In genomic region chr15:64926661-64927060, GRCh38 we compare ENCODE assay signal across 37 cellular contexts.
"Had no signal": no experiment of that assay in that cellular context is flagged by ENCODE, and none has a peak within 500 bp of the region (broad histone marks: within the 10 kb centered on the region; RNA-seq: fewer than 3 reads in every experiment).

No MANE protein-coding gene starts in this region.

- H3K36me3 ChIP-seq: cardiac muscle cell, WERI-Rb-1 had no signal

- H3K27me3 Mint-ChIP-seq: activated CD4-positive, alpha-beta memory T cell treated with anti-CD3 and anti-CD28 coated beads, Interleukin-2, amount 10 ng/mL, durations not matched to agents 7 days and 5 days; activated CD4-positive, alpha-beta T cell treated with anti-CD3 and anti-CD28 coated beads for 36 hours; activated CD4-positive, alpha-beta T cell treated with anti-CD3 and anti-CD28 coated beads, Interleukin-2, amount 10 ng/mL, durations not matched to agents 7 days and 5 days; activated CD8-positive, alpha-beta memory T cell treated with anti-CD3 and anti-CD28 coated beads, Interleukin-2, amount 10 ng/mL, durations not matched to agents 7 days and 5 days; activated naive CD4-positive, alpha-beta T cell treated with anti-CD3 and anti-CD28 coated beads, Interleukin-2, amount 10 ng/mL, durations not matched to agents 7 days and 5 days; activated naive CD4-positive, alpha-beta T cell treated with anti-CD3 and anti-CD28 coated beads, Interleukin-2, amount 50 U/mL, for 24 hours; activated naive CD8-positive, alpha-beta T cell; activated naive CD8-positive, alpha-beta T cell treated with anti-CD3 and anti-CD28 coated beads, Interleukin-2, amount 50 U/mL, for 24 hours; activated T-cell treated with anti-CD3 and anti-CD28 coated beads, Interleukin-2, amount 50 U/mL, for 24 hours; brain; central memory CD8-positive, alpha-beta T cell; T-cell had no signal

- H3K27me3 ChIP-seq: ascending aorta, cardiac muscle cell had no signal

- H3K4me1 Mint-ChIP-seq: activated CD4-positive, alpha-beta memory T cell treated with anti-CD3 and anti-CD28 coated beads, Interleukin-2, amount 10 ng/mL, durations not matched to agents 7 days and 5 days; activated naive CD4-positive, alpha-beta T cell treated with anti-CD3 and anti-CD28 coated beads, Interleukin-2, amount 50 U/mL, for 24 hours; central memory CD8-positive, alpha-beta T cell had no signal

- H3K9me3 Mint-ChIP-seq: activated CD4-positive, alpha-beta memory T cell treated with anti-CD3 and anti-CD28 coated beads, Interleukin-2, amount 10 ng/mL, durations not matched to agents 7 days and 5 days; activated CD4-positive, alpha-beta T cell treated with anti-CD3 and anti-CD28 coated beads, Interleukin-2, amount 10 ng/mL, durations not matched to agents 7 days and 5 days; activated naive CD4-positive, alpha-beta T cell treated with anti-CD3 and anti-CD28 coated beads, Interleukin-2, amount 10 ng/mL, durations not matched to agents 7 days and 5 days; activated naive CD4-positive, alpha-beta T cell treated with anti-CD3 and anti-CD28 coated beads, Interleukin-2, amount 50 U/mL, for 24 hours; activated naive CD8-positive, alpha-beta T cell treated with anti-CD3 and anti-CD28 coated beads, Interleukin-2, amount 10 ng/mL, durations not matched to agents 7 days and 5 days; activated naive CD8-positive, alpha-beta T cell treated with anti-CD3 and anti-CD28 coated beads, Interleukin-2, amount 50 U/mL, for 24 hours; activated T-cell treated with anti-CD3 and anti-CD28 coated beads, Interleukin-2, amount 50 U/mL, for 24 hours; activated T-helper 2 cell treated with anti-CD3 and anti-CD28 coated beads, Interferon-gamma antibody, Interleukin-2, Interleukin-4, amounts not matched to agents 10 μg/mL and 5 μg/mL and 100 μg/mL, durations not matched to agents 14 hours and 24 hours and 36 hours; central memory CD8-positive, alpha-beta T cell; T-cell; T-helper 2 cell treated with Interferon-gamma antibody and Interleukin-4, amounts not matched to agents 5 μg/mL and 100 μg/mL, for 36 hours had no signal

- H3K27ac ChIP-seq: ascending aorta, cardiac muscle cell, WERI-Rb-1 had no signal

- H3K4me3 ChIP-seq: ascending aorta, cardiac muscle cell had no signal

- DNase-seq: activated CD4-positive, alpha-beta memory T cell treated with anti-CD3 and anti-CD28 coated beads, Interleukin-2, amount 10 ng/mL, durations not matched to agents 7 days and 5 days; activated CD4-positive, alpha-beta T cell treated with anti-CD3 and anti-CD28 coated beads for 1 hour; activated CD4-positive, alpha-beta T cell treated with anti-CD3 and anti-CD28 coated beads for 36 hours; activated CD4-positive, alpha-beta T cell treated with anti-CD3 and anti-CD28 coated beads for 48 hours; activated CD4-positive, alpha-beta T cell treated with anti-CD3 and anti-CD28 coated beads, Interleukin-2, amount 10 ng/mL, durations not matched to agents 7 days and 5 days; activated CD4-positive, alpha-beta T cell treated with anti-CD3 and anti-CD28 coated beads, Interleukin-2, amount 50 U/mL, for 48 hours; activated CD4-positive, CD25-positive, alpha-beta regulatory T cell; activated CD8-positive, alpha-beta memory T cell treated with anti-CD3 and anti-CD28 coated beads for 24 hours; activated CD8-positive, alpha-beta memory T cell treated with anti-CD3 and anti-CD28 coated beads, Interleukin-2, amount 10 ng/mL, durations not matched to agents 7 days and 5 days; activated CD8-positive, alpha-beta memory T cell treated with anti-CD3 and anti-CD28 coated beads, Interleukin-2, amount 50 U/mL, for 48 hours; activated CD8-positive, alpha-beta T cell treated with anti-CD3 and anti-CD28 coated beads, Interleukin-2, amount 10 ng/mL, durations not matched to agents 7 days and 5 days; activated effector memory CD4-positive, alpha-beta T cell treated with Interleukin-2 at 50 U/mL for 16 hours; activated gamma-delta T cell; activated naive CD4-positive, alpha-beta T cell treated with anti-CD3 and anti-CD28 coated beads, Interleukin-2, amount 10 ng/mL, durations not matched to agents 7 days and 5 days; activated naive CD4-positive, alpha-beta T cell treated with Interleukin-2 at 50 U/mL for 16 hours; activated naive CD8-positive, alpha-beta T cell treated with anti-CD3 and anti-CD28 coated beads, Interleukin-2, amount 10 ng/mL, durations not matched to agents 7 days and 5 days; activated naive CD8-positive, alpha-beta T cell treated with anti-CD3 and anti-CD28 coated beads, Interleukin-2, amount 50 U/mL, for 24 hours; activated T-cell treated with anti-CD3 and anti-CD28 coated beads, Interleukin-2, amount 50 U/mL, for 24 hours; activated T-cell treated with anti-CD3 and anti-CD28 coated beads, Interleukin-2, amount 50 U/mL, for 48 hours; amygdala; anterior cingulate cortex; caudate nucleus; cerebellar nuclear complex; T-cell; T-helper 2 cell; T-helper 9 cell; WERI-Rb-1 had no signal

- H3K27ac Mint-ChIP-seq: activated CD4-positive, alpha-beta memory T cell treated with anti-CD3 and anti-CD28 coated beads, Interleukin-2, amount 10 ng/mL, durations not matched to agents 7 days and 5 days; activated CD4-positive, alpha-beta T cell treated with anti-CD3 and anti-CD28 coated beads for 36 hours; activated CD8-positive, alpha-beta memory T cell treated with anti-CD3 and anti-CD28 coated beads, Interleukin-2, amount 10 ng/mL, durations not matched to agents 7 days and 5 days; activated CD8-positive, alpha-beta T cell treated with anti-CD3 and anti-CD28 coated beads, Interleukin-2, amount 10 ng/mL, durations not matched to agents 7 days and 5 days; activated naive CD4-positive, alpha-beta T cell treated with anti-CD3 and anti-CD28 coated beads, Interleukin-2, amount 10 ng/mL, durations not matched to agents 7 days and 5 days; activated naive CD4-positive, alpha-beta T cell treated with anti-CD3 and anti-CD28 coated beads, Interleukin-2, amount 50 U/mL, for 24 hours; activated naive CD8-positive, alpha-beta T cell; activated naive CD8-positive, alpha-beta T cell treated with anti-CD3 and anti-CD28 coated beads, Interleukin-2, amount 10 ng/mL, durations not matched to agents 7 days and 5 days; activated naive CD8-positive, alpha-beta T cell treated with anti-CD3 and anti-CD28 coated beads, Interleukin-2, amount 50 U/mL, for 24 hours; activated T-cell treated with anti-CD3 and anti-CD28 coated beads, Interleukin-2, amount 50 U/mL, for 24 hours; activated T-helper 2 cell treated with anti-CD3 and anti-CD28 coated beads, Interferon-gamma antibody, Interleukin-2, Interleukin-4, amounts not matched to agents 10 μg/mL and 5 μg/mL and 100 μg/mL, durations not matched to agents 14 hours and 24 hours and 36 hours; brain; T-cell; T-helper 2 cell treated with Interferon-gamma antibody and Interleukin-4, amounts not matched to agents 5 μg/mL and 100 μg/mL, for 36 hours; WTC11 had no signal

- H3K9me3 ChIP-seq: ascending aorta had no signal

- H3K36me3 Mint-ChIP-seq: activated CD8-positive, alpha-beta memory T cell treated with anti-CD3 and anti-CD28 coated beads, Interleukin-2, amount 10 ng/mL, durations not matched to agents 7 days and 5 days; WTC11 had no signal

- H3K4me3 Mint-ChIP-seq: activated CD4-positive, alpha-beta memory T cell treated with anti-CD3 and anti-CD28 coated beads, Interleukin-2, amount 10 ng/mL, durations not matched to agents 7 days and 5 days; activated CD4-positive, alpha-beta T cell treated with anti-CD3 and anti-CD28 coated beads for 36 hours; activated CD4-positive, alpha-beta T cell treated with anti-CD3 and anti-CD28 coated beads, Interleukin-2, amount 10 ng/mL, durations not matched to agents 7 days and 5 days; activated CD8-positive, alpha-beta memory T cell treated with anti-CD3 and anti-CD28 coated beads, Interleukin-2, amount 10 ng/mL, durations not matched to agents 7 days and 5 days; activated CD8-positive, alpha-beta T cell treated with anti-CD3 and anti-CD28 coated beads, Interleukin-2, amount 10 ng/mL, durations not matched to agents 7 days and 5 days; activated naive CD4-positive, alpha-beta T cell treated with anti-CD3 and anti-CD28 coated beads, Interleukin-2, amount 10 ng/mL, durations not matched to agents 7 days and 5 days; activated naive CD4-positive, alpha-beta T cell treated with anti-CD3 and anti-CD28 coated beads, Interleukin-2, amount 50 U/mL, for 24 hours; activated naive CD8-positive, alpha-beta T cell; activated naive CD8-positive, alpha-beta T cell treated with anti-CD3 and anti-CD28 coated beads, Interleukin-2, amount 10 ng/mL, durations not matched to agents 7 days and 5 days; activated naive CD8-positive, alpha-beta T cell treated with anti-CD3 and anti-CD28 coated beads, Interleukin-2, amount 50 U/mL, for 24 hours; activated T-cell treated with anti-CD3 and anti-CD28 coated beads, Interleukin-2, amount 50 U/mL, for 24 hours; brain; central memory CD8-positive, alpha-beta T cell; T-cell; T-helper 2 cell treated with Interferon-gamma antibody and Interleukin-4, amounts not matched to agents 5 μg/mL and 100 μg/mL, for 36 hours; WTC11 had no signal

- ATAC-seq: activated CD4-positive, alpha-beta T cell treated with anti-CD3 and anti-CD28 coated beads for 36 hours; activated CD4-positive, CD25-positive, alpha-beta regulatory T cell treated with anti-CD3 and anti-CD28 coated beads, Interleukin-2, amount 50 U/mL, for 24 hours; activated CD8-positive, alpha-beta memory T cell treated with anti-CD3 and anti-CD28 coated beads, Interleukin-2, amount 10 ng/mL, durations not matched to agents 7 days and 5 days; activated CD8-positive, alpha-beta T cell treated with anti-CD3 and anti-CD28 coated beads, Interleukin-2, amount 10 ng/mL, durations not matched to agents 7 days and 5 days; activated naive CD8-positive, alpha-beta T cell treated with anti-CD3 and anti-CD28 coated beads, Interleukin-2, amount 50 U/mL, for 24 hours; T-cell; WTC11 had no signal
